In genomic region chr19:11639602-11640471, GRCh38 we compare ENCODE assay signal across 8 cellular contexts. TPM values are rescaled to one million over a fixed set of nuclear protein-coding genes. Genes with fewer than 3 reads are reported as not detected.
A peak's percentile ranks its signal among the peaks of the same experiment; 100 is the strongest.
DNase-seq lines count a peak whose midpoint lies in the region; ATAC-seq and TF ChIP-seq lines count a peak whose summit lies in the region.

No MANE protein-coding gene starts in this region.

- TF ChIP-seq CTCF in AG04449 (IDR thresholded peaks at IDR 0.05; ENCODE audit: insufficient read depth, low read length, missing control alignments) (no peak), colonic mucosa (IDR thresholded peaks at IDR 0.05) (no peak)

- CTCF ChIA-PET in AG04449 (lab: Yijun Ruan, JAX): no interaction called here
- CTCF ChIA-PET in activated CD4-positive, alpha-beta T cell treated with anti-CD3 and anti-CD28 coated beads for 36 hours (lab: Charles Lee): interaction anchor here (0.6 kb wide), 1 partner anchor 103 kb away, joined by 4 read pairs; no protein-coding TSS in a partner anchor

- no peaks in the 10 kb centered on the region for H3K9me3 ChIP-seq in colonic mucosa

- ATAC-seq in GM19023 (IDR thresholded peaks at IDR 0.05; ENCODE audit: unreplicated experiment) (peak; percentile 96), HG03280 (IDR thresholded peaks at IDR 0.05; ENCODE audit: unreplicated experiment) (peak; percentile 97), left colon (peak; percentile 99)
- ATAC-seq in activated CD4-positive, alpha-beta T cell treated with anti-CD3 and anti-CD28 coated beads for 36 hours: peak; percentile 100

- POLR2A ChIA-PET in AG04449 (lab: Yijun Ruan, JAX): interaction anchor here (0.5 to 0.7 kb wide), 2 partner anchors 97 to 395 kb away, joined by 3 read pairs; partner anchors contain the start of gene ZNF433
- POLR2A ChIA-PET in activated CD4-positive, alpha-beta T cell treated with anti-CD3 and anti-CD28 coated beads for 36 hours (lab: Charles Lee): interaction anchor here (0.5 to 0.7 kb wide), 2 partner anchors 484 to 630 kb away, joined by 3 to 5 read pairs; no protein-coding TSS in a partner anchor

- H3K4me1 Mint-ChIP-seq in activated CD4-positive, alpha-beta T cell treated with anti-CD3 and anti-CD28 coated beads for 36 hours: no peaks in the 10 kb centered on the region

- no peaks in the 10 kb centered on the region for H3K9me3 Mint-ChIP-seq in activated CD4-positive, alpha-beta T cell treated with anti-CD3 and anti-CD28 coated beads for 36 hours (ENCODE audit: low read depth)

- H3K27ac ChIP-seq in colonic mucosa: peak overlapping the region; percentile 73

- H3K27me3 ChIP-seq in colonic mucosa: no peaks in the 10 kb centered on the region

- peaks cover 10% of the 10 kb centered on the region for H3K27me3 Mint-ChIP-seq in activated CD4-positive, alpha-beta T cell treated with anti-CD3 and anti-CD28 coated beads for 36 hours

- H3K36me3 ChIP-seq in colonic mucosa: no peaks in the 10 kb centered on the region

- DNase-seq in AG04449 (ENCODE audit: low read depth, low spot score) (no peak), NCI-H345 (lab: John Stamatoyannopoulos, UW) (peak; percentile 89), colonic mucosa (peak; percentile 99), left colon (peak; percentile 96 to 100)
- DNase-seq in activated CD4-positive, alpha-beta T cell treated with anti-CD3 and anti-CD28 coated beads for 36 hours: peak; percentile 98
- peak; percentile 73 to 95 (median 84) for DNase-seq in stimulated activated CD4-positive, alpha-beta T cell treated with anti-CD3 and anti-CD28 coated beads, Interleukin-1b, Interleukin-23, amount 100 ng/mL, for 24 hours (ENCODE audit: low read depth in 4 of 4, low spot score in 1 of 4)

- peak overlapping the region; percentile 54 to 73 for H3K9ac ChIP-seq in colonic mucosa (ENCODE audit: low read depth in 2 of 2, low read length in 2 of 2)

- intact Hi-C loops in activated CD4-positive, alpha-beta T cell treated with anti-CD3 and anti-CD28 coated beads for 36 hours (cut with DNase I, micrococcal nuclease): loop anchor here in 1 of 2 experiments (1.0 to 5.0 kb wide), 8 partner anchors 15 to 258 kb away; partner anchors contain the start of genes ELOF1, EPOR, ZNF440 and ZNF627
- intact Hi-C loops in colonic mucosa (cut with DNase I) (no loop called here), left colon (cut with DNase I, micrococcal nuclease) (no loop called here)

- peak overlapping the region; percentile 76 for H3K4me3 Mint-ChIP-seq in activated CD4-positive, alpha-beta T cell treated with anti-CD3 and anti-CD28 coated beads for 36 hours

- H3K4me1 ChIP-seq in colonic mucosa: no peaks in the 10 kb centered on the region

- no peak overlapping the region for H3K27ac Mint-ChIP-seq in activated CD4-positive, alpha-beta T cell treated with anti-CD3 and anti-CD28 coated beads for 36 hours

- no peaks in the 10 kb centered on the region for H3K36me3 Mint-ChIP-seq in activated CD4-positive, alpha-beta T cell treated with anti-CD3 and anti-CD28 coated beads for 36 hours (ENCODE audit: low read depth)

- H3K4me3 ChIP-seq in AG04449 (ENCODE audit: low read depth, low read length) (peak overlapping the region; percentile 75), colonic mucosa (peak overlapping the region; percentile 81)

RNA-seq across cellular contexts. Expression of gene ZNF627, which starts 42.6 kb away (rescaled TPM):
- total RNA-seq in activated CD4-positive, alpha-beta T cell treated with anti-CD3 and anti-CD28 coated beads for 36 hours: 1 to 10 TPM; 6.4 to 6.7 TPM
- 10 to 100 TPM in 1 of 2 donors, 1 to 10 TPM in 1; 7.6 to 10.3 TPM for total RNA-seq in colonic mucosa
- total RNA-seq in left colon: 1 to 10 TPM; 8.5 to 9.2 TPM
